ENCODE assay signal across 3 cellular contexts in the genomic region with DNA sequence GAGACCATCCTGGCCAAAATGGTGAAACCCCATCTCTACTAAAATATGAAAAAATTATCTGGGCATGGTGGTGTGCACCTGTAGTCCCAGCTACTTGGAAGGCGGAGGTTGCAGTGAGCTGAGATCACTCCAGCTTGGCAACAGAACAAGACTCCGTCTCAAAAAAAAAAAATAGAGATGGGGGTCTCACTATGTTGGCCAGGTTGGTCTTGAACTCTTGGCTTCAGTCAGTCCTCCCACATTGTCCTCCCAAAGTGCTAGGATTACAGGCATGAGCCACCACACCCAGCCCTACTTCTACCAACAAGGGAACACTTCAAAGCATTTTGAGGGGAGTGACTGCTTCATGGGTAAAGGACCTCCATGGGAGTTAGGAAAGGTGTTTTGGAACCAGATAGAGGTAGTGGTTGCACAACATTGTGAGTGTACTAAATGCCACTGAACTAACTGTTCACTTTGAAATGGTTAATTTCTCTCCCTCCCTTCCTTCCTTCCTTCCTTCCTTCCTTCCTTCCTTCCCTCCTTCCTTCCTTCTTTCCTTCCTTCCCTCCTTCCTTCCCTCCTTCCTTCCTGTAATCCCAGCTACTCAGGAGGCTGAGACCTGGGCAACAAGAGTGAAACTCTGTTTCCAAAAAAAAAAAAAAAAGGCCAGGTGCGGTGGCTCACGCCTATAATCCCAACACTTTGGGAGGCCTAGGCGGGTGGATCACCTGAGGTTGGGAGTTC.
TF ChIP-seq lines count a peak whose summit lies in the region.

No MANE protein-coding gene starts in this region.

TF ChIP-seq in WTC11, 78 proteins besides CTCF, POLR2A, EP300 and RAD21:
- TF ChIP-seq ZNF121 (CRISPR knock-in tag; IDR thresholded peaks at IDR 0.05): peak; percentile 62; the same call in 1 of the 2 replicates

TF ChIP-seq in K562, 482 proteins besides CTCF, POLR2A, EP300 and RAD21:
- peak; percentile 45 for TF ChIP-seq ZNF263 (CRISPR knock-in tag; IDR thresholded peaks at IDR 0.05; ENCODE audit: borderline replicate concordance)
- peak; percentile 69 for TF ChIP-seq CEBPB (tag; IDR thresholded peaks at IDR 0.05)
- peak; percentile 55 for TF ChIP-seq RBM25 (IDR thresholded peaks at IDR 0.05; ENCODE audit: low read depth, low read length, severe bottlenecking)
- TF ChIP-seq, protein P1, sequence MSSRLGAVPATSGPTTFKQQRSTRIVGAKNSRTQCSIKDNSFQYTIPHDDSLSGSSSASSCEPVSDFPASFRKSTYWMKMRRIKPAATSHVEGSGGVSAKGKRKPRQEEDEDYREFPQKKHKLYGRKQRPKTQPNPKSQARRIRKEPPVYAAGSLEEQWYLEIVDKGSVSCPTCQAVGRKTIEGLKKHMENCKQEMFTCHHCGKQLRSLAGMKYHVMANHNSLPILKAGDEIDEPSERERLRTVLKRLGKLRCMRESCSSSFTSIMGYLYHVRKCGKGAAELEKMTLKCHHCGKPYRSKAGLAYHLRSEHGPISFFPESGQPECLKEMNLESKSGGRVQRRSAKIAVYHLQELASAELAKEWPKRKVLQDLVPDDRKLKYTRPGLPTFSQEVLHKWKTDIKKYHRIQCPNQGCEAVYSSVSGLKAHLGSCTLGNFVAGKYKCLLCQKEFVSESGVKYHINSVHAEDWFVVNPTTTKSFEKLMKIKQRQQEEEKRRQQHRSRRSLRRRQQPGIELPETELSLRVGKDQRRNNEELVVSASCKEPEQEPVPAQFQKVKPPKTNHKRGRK (tag; IDR thresholded peaks at IDR 0.05): peak; percentile 41; the same call in 1 of the 2 replicates
- TF ChIP-seq ZNF121 (CRISPR knock-in tag; conservative IDR thresholded peaks at IDR 0.05): peak; percentile 84

TF ChIP-seq in HepG2, 621 proteins besides CTCF, POLR2A, EP300 and RAD21:
- 0 out of 2 replicates have a peak, but pooled peaks have one; percentile 7 for TF ChIP-seq ZNF121 (CRISPR knock-in tag; IDR thresholded peaks at IDR 0.05)
- peak; percentile 31; the same call in 1 of the 2 replicates for TF ChIP-seq CEBPB (IDR thresholded peaks at IDR 0.05; ENCODE audit: borderline replicate concordance, low read depth, low read length)
- TF ChIP-seq ZMYM3 (CRISPR knock-in tag; IDR thresholded peaks at IDR 0.05): 0 out of 2 replicates have a peak, but pooled peaks have one; percentile 15
- 0 out of 2 replicates have a peak, but pooled peaks have one; percentile 3 for TF ChIP-seq CEBPG (CRISPR knock-in tag; IDR thresholded peaks at IDR 0.05)
TF ChIP-seq in HepG2: peak in this region for 4; not testable (repeated sequence) for 617.
